Comparison of ENCODE assay signal across 8 cellular contexts in the genomic region with DNA sequence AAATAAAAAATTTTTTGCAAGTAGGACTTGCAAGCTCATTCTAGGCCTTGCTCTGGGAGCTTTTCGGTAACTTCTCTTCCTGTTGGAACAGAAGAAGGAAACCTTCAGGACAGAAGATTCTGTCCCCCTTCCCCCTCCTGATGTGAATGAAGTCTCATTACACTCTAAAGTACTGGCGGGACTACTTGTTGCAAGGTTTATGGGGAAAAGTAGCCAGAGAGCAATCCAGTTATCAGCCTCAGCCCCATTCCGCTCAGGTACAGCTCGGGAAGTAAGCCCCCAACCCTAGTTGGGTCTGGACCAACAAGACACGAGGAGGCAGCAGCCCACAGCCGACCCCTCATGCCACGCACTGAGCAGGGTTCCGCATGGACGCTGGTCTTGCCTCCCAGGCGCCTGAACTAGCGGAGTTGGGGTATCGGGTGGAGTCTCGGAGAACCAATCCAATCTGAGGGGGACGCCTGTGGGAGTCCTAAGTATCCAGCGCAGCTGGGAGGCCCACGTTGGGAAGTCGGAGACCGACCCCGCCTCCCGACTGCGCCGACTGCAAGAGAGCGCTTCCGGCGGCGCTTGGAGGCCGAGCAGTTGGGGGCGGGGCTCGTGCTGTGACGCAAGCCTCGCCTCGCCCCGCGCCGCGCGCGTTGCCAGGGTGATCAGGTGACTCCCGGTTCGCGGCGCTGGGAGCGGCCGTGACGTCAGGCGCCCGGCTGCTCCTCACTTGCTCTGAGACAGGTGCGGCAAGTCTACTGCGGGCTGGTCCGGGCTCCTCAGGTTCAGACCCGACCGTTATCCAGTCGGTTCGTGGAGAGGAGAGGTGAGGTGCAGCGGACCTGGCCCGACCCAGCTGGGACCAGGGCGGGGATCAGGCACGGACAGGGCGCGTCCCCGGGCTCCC. TPM values are rescaled to one million over a fixed set of nuclear protein-coding genes. Genes with fewer than 3 reads are reported as not detected.
A peak's percentile ranks its signal among the peaks of the same experiment; 100 is the strongest.
DNase-seq lines count a peak whose midpoint lies in the region; ATAC-seq and TF ChIP-seq lines count a peak whose summit lies in the region.

A gene with protein sequence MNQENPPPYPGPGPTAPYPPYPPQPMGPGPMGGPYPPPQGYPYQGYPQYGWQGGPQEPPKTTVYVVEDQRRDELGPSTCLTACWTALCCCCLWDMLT (plus strand): TSS at position 717 of the 895 bp plus-strand sequence. CDS start 19,278 bp downstream, outside the sequence.

- POLR2A ChIA-PET in RWPE1 (lab: Yijun Ruan, JAX; ENCODE audit: low non-redundant PET): interaction anchor here (0.6 kb wide), 2 partner anchors 22 to 992 kb away, joined by 3 to 6 read pairs; no protein-coding TSS in a partner anchor

- ATAC-seq in natural killer cell: peak; percentile 88 to 97 (median 89)

- intact Hi-C loops in natural killer cell (cut with micrococcal nuclease): loop anchor here (2.0 kb wide), 1 partner anchor 60 kb away; a partner anchor contains a TSS

- peak within 1 kb of the TSS; percentile 89 to 97 for H3K27ac Mint-ChIP-seq in natural killer cell

- CTCF ChIA-PET in RWPE1 (lab: Yijun Ruan, JAX): interaction anchor here (0.6 to 1.6 kb wide), 5 partner anchors 16 to 196 kb away, joined by 3 to 7 read pairs (median 4); no protein-coding TSS in a partner anchor

- H3K9me3 Mint-ChIP-seq in natural killer cell: no peaks in the 10 kb centered on the region

- H3K27ac ChIP-seq in RWPE1: peak within 1 kb of the TSS; percentile 83

- H3K36me3 Mint-ChIP-seq in natural killer cell: no peaks in the 10 kb centered on the region

- H3K4me3 Mint-ChIP-seq in natural killer cell: peak within 1 kb of the TSS; percentile 95

- peaks cover 21% of the 10 kb centered on the region in 2 donors for H3K4me1 Mint-ChIP-seq in natural killer cell

- TF ChIP-seq CTCF in RWPE1 (conservative IDR thresholded peaks at IDR 0.05; ENCODE audit: low read depth): no peak
- TF ChIP-seq CTCF in natural killer cell (IDR thresholded peaks at IDR 0.05): no peak

- H3K27me3 Mint-ChIP-seq in natural killer cell (ENCODE audit: low read depth in 2 of 2): peaks cover 11% of the 10 kb centered on the region in 2 donors

- DNase-seq in Daoy (ENCODE audit: low read depth) (peak; percentile 97), GOT3 (lab: John Stamatoyannopoulos, UW) (peak; percentile 79), LoVo (ENCODE audit: low spot score) (peak; percentile 99), RWPE1 (ENCODE audit: low spot score) (peak; percentile 99), fibroblast of peridontal ligament (ENCODE audit: extremely low read depth) (peak; percentile 89), natural killer cell (peak; percentile 96)
- DNase-seq in activated T-helper 9 cell treated with anti-CD3 and anti-CD28 coated beads, Interleukin-2, amount 50 U/mL, for 16 hours (ENCODE audit: low read depth): peak; percentile 93
- DNase-seq in stimulated activated naive CD4-positive, alpha-beta T cell treated with Interleukin-2 at 50 U/mL for 16 hours (lab: John Stamatoyannopoulos, UW): peak; percentile 92

RNA-seq across cellular contexts. Expression of the gene that starts here (rescaled TPM):
- total RNA-seq in Daoy (2014; rRNA removed; shearing (Covaris generic)): 23.8 and 28.2 TPM in 2 replicates
- total RNA-seq in natural killer cell: 1 to 10 TPM; 3.9 to 4.9 (median 4.2) TPM

Comparison
In these comparisons a context has a peak if more than half of its experiments do, and no peak if none do; other contexts are left out.
1. Peak in every context shown above with its lines: DNase-seq, ATAC-seq and H3K27ac ChIP-seq.